Comparison of ENCODE assay signal across 8 cellular contexts in the genomic region with DNA sequence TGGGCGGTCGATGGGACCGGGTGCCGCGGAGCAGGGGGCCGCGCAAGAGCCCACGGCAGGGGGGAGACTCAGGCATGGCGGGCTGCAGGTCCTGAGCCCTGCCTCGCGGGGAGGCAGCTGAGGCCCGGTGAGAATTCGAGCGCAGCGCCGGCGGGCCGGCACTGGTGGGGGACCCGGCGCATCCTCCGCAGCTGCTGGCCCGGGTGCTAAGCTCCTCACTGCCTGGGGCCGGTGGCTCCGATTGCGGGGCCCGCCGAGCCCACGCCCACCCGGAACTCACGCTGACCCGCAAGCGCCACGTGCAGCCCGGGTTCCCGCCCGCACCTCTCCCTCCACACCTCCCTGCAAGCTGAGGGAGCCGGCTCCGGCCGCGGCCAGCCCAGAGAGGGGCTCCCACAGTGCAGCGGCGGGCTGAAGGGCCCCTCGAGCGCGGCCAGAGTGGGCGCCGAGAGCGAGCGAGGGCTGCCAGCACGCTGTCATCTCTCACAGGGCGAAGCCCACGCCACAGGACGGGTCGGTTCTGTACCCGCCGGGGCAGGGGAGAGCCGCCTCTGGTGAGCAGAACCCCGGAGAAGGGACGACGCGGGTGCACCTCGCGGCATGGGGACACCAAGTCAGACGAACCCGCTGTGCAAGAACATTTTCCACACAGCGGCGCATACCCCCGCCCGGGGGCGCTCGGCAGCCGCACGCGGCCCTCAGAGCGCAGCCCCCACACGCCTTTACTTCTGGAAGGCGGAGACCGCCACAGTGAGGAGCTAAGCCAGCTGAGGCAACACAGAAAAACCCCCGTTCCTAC. TPM values are rescaled to one million over a fixed set of nuclear protein-coding genes. Genes with fewer than 3 reads are reported as not detected.
DNase-seq lines count a peak whose midpoint lies in the region; ATAC-seq, FAIRE-seq and TF ChIP-seq lines count a peak whose summit lies in the region.

No MANE protein-coding gene starts in this region.

- no peak for ATAC-seq in naive B cell (ENCODE audit: low read depth in 2 of 2)
- ATAC-seq in GM18907 (IDR thresholded peaks at IDR 0.05; ENCODE audit: unreplicated experiment) = no peak
- no peak for ATAC-seq in HG02938 (IDR thresholded peaks at IDR 0.05; ENCODE audit: unreplicated experiment)

- H3K27me3 ChIP-seq in BE2C = no peaks in the 10 kb centered on the region
- no peaks in the 10 kb centered on the region for H3K27me3 ChIP-seq in bronchial epithelial cell (ENCODE audit: control insufficient read depth, insufficient read depth, low read length)

- TF ChIP-seq CTCF in BE2C (IDR thresholded peaks at IDR 0.05; ENCODE audit: low read depth, low read length) = no peak
- TF ChIP-seq CTCF in LNCaP clone FGC (IDR thresholded peaks at IDR 0.05; ENCODE audit: control insufficient read depth, extremely low read depth, insufficient read depth) = no peak
- TF ChIP-seq CTCF in bronchial epithelial cell (IDR thresholded peaks at IDR 0.05; ENCODE audit: insufficient read depth, low read length, severe bottlenecking) = no peak

- H3K9me3 ChIP-seq in BE2C = peaks cover 3% of the 10 kb centered on the region; the same call in 1 of the 2 replicates

- peak overlapping the region; percentile 91 to 96 (median 94) for H3K4me3 Mint-ChIP-seq in naive B cell

- FAIRE-seq in bronchial epithelial cell (lab: Jason Lieb, UNC) = no peak

- H3K36me3 Mint-ChIP-seq in naive B cell = no peaks in the 10 kb centered on the region

- H3K27ac Mint-ChIP-seq in naive B cell = peak overlapping the region in 5 of 6 donors; percentile 91 to 96 (median 95)

- no peaks in the 10 kb centered on the region for H3K9me3 Mint-ChIP-seq in naive B cell

- DNase-seq in BE2C (no peak), LNCaP clone FGC (ENCODE audit: low read depth) (no peak), bronchial epithelial cell (ENCODE audit: low read depth) (no peak), naive B cell (no peak), NCI-H1092 treated with DMSO at 0.1 percent for 48 hours (lab: John Stamatoyannopoulos, UW) (no peak), RKO (ENCODE audit: low spot score) (no peak)

- H3K4me1 Mint-ChIP-seq in naive B cell = peaks cover 26 to 53% (median 43%) of the 10 kb centered on the region in 3 donors

- no peaks in the 10 kb centered on the region for H3K4me1 ChIP-seq in BE2C

- H3K36me3 ChIP-seq in BE2C (peaks cover 20% of the 10 kb centered on the region), bronchial epithelial cell (ENCODE audit: control insufficient read depth, insufficient read depth, low read length) (peaks cover 16% of the 10 kb centered on the region)

- no peaks in the 10 kb centered on the region for H3K27me3 Mint-ChIP-seq in naive B cell

- peak overlapping the region; percentile 33 for H3K4me3 ChIP-seq in BE2C (ENCODE audit: low read depth, low read length)
- H3K4me3 ChIP-seq in LNCaP clone FGC (ENCODE audit: low read depth, low read length) = peak overlapping the region; percentile 56
- H3K4me3 ChIP-seq in bronchial epithelial cell (ENCODE audit: low read depth, low read length) = peak overlapping the region; percentile 82

RNA-seq across cellular contexts. Expression of a gene that starts 1.2 kb away (rescaled TPM):
- 407 TPM for polyA plus RNA-seq in BE2C (2012; ENCODE audit: insufficient read depth, insufficient read length, low read depth)
- 85.0 and 95.6 TPM in 2 replicates for total RNA-seq in bronchial epithelial cell
- polyA plus RNA-seq in naive B cell (ENCODE audit: low read depth in 6 of 6) = 100 to 1,000 TPM; 191 to 266 (median 227) TPM

RNA-seq across cellular contexts. Expression of a gene that starts 27.7 kb away (rescaled TPM):
- polyA plus RNA-seq in BE2C (2012; ENCODE audit: insufficient read depth, insufficient read length, low read depth) = 1.5 TPM
- 18.2 and 34.3 TPM in 2 replicates for total RNA-seq in bronchial epithelial cell
- under 1 TPM in 2 of 6 donors, not detected in 4; 0.17 to 0.29 TPM for polyA plus RNA-seq in naive B cell (ENCODE audit: low read depth in 6 of 6)

RNA-seq across cellular contexts. Expression of a gene that starts 43.8 kb away (rescaled TPM):
- 185 TPM for polyA plus RNA-seq in BE2C (2012; ENCODE audit: insufficient read depth, insufficient read length, low read depth)
- 164 and 191 TPM in 2 replicates for total RNA-seq in bronchial epithelial cell
- 10 to 100 TPM in 5 of 6 donors, 1 to 10 TPM in 1; 6.3 to 22.0 (median 14.1) TPM for polyA plus RNA-seq in naive B cell (ENCODE audit: low read depth in 6 of 6)

RNA-seq across cellular contexts. Expression of a gene that starts 49.2 kb away (rescaled TPM):
- polyA plus RNA-seq in BE2C (2012; ENCODE audit: insufficient read depth, insufficient read length, low read depth) = 3.3 TPM
- total RNA-seq in bronchial epithelial cell = 5.2 and 5.3 TPM in 2 replicates
- polyA plus RNA-seq in naive B cell (ENCODE audit: low read depth in 6 of 6) = 1 to 10 TPM in 4 of 6 donors, under 1 TPM in 2; 0.84 to 1.9 (median 1.2) TPM
